ENCODE assay signal across 9 cellular contexts in the genomic region with DNA sequence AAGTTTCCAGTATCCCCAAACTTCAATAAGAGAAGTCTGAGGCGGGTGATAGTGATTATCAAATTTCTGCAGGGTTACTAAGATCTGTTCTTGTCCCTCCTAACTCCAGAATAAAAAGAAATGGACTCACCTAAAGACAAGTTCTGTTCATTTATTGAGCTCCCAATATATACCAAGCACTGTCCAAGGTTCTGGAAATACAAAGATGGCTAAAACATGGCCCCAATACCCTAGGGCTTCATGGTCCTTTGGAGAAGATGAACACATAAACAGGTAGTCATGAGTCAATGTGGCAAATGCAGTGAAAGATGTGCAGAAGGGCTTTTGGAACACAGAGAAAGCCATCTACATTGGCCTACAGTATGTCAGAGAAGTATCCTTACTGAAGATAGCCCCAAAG.
"Had no signal": no experiment of that assay in that cellular context is flagged by ENCODE, and none has a peak within 500 bp of the region (broad histone marks: within the 10 kb centered on the region; RNA-seq: fewer than 3 reads in every experiment).

No MANE protein-coding gene starts in this region.

- H3K36me3 Mint-ChIP-seq: IgD-negative memory B cell had no signal

- FAIRE-seq: H54, HTR-8/SVneo, K562 had no signal

- DNase-seq: GM23248, H9, HCEC 1CT, HFFc6, KG1 had no signal

- H3K4me3 ChIP-seq: GM23248, K562 had no signal

- H3K27me3 Mint-ChIP-seq: IgD-negative memory B cell had no signal

- H3K9ac ChIP-seq: GM23248 had no signal

- H3K4me3 Mint-ChIP-seq: H9, HFFc6, IgD-negative memory B cell had no signal

- H3K27ac Mint-ChIP-seq: H9, HFFc6, IgD-negative memory B cell had no signal

- ATAC-seq: K562 had no signal

- H2AFZ ChIP-seq: GM23248 had no signal

- H3K27ac ChIP-seq: GM23248 had no signal
